Comparison of ENCODE assay signal across 12 cellular contexts in genomic region chr12:95385646-95386045, GRCh38.
DNase-seq lines count a peak whose midpoint lies in the region; ATAC-seq and TF ChIP-seq lines count a peak whose summit lies in the region.
"Had no signal": no experiment of that assay in that cellular context is flagged by ENCODE, and none has a peak within 500 bp of the region (broad histone marks: within the 10 kb centered on the region; RNA-seq: fewer than 3 reads in every experiment).

No MANE protein-coding gene starts in this region.

- TF ChIP-seq CTCF in cardiac fibroblast (IDR thresholded peaks at IDR 0.05; ENCODE audit: low read depth, low read length): no peak
- no peak for TF ChIP-seq CTCF in thoracic aorta (IDR thresholded peaks at IDR 0.05)
- TF ChIP-seq CTCF in osteocyte (IDR thresholded peaks at IDR 0.05): no peak

- DNase-seq in HUDEP-2 (lab: John Stamatoyannopoulos, UW; ENCODE audit: unreplicated experiment in 76 of 76) (peak in 39 of 76 experiments; percentile 7 to 74 (median 28)), cardiac fibroblast (ENCODE audit: low read depth in 2 of 2) (peak; percentile 49 to 70), thoracic aorta (ENCODE audit: low spot score) (no peak), hypothalamus (lab: John Stamatoyannopoulos, UW) (no peak), osteocyte (ENCODE audit: extremely low spot score, unreplicated experiment) (no peak), COLO668 (lab: John Stamatoyannopoulos, UW; ENCODE audit: unreplicated experiment) (no peak)
- DNase-seq: central memory CD4-positive, alpha-beta T cell; NCI-H1092; stimulated activated CD4-positive, alpha-beta T cell treated with anti-CD3 and anti-CD28 coated beads, Interleukin-15, amount 100 ng/mL, for 24 hours had no signal

- H3K36me3 Mint-ChIP-seq in osteocyte (ENCODE audit: unreplicated experiment): no peaks in the 10 kb centered on the region

- H3K36me3 ChIP-seq in thoracic aorta: no peaks in the 10 kb centered on the region

- H3K9me3 Mint-ChIP-seq in osteocyte (ENCODE audit: unreplicated experiment): no peaks in the 10 kb centered on the region

- H3K27ac ChIP-seq in layer of hippocampus (ENCODE audit: low read depth, low read length): peak overlapping the region; percentile 69
- peak overlapping the region; percentile 92 to 98 for H3K27ac ChIP-seq in thoracic aorta
- H3K27ac ChIP-seq: SK-N-MC had no signal

- ATAC-seq in thoracic aorta (ENCODE audit: insufficient number of reproducible peaks, low FRiP score, low read depth) (no peak), HG02763 (IDR thresholded peaks at IDR 0.05; ENCODE audit: unreplicated experiment) (no peak)

- no peaks in the 10 kb centered on the region for H3K27me3 ChIP-seq in layer of hippocampus (ENCODE audit: control insufficient read depth, insufficient read depth, low read length)
- no peaks in the 10 kb centered on the region for H3K27me3 ChIP-seq in thoracic aorta (replicated peaks; ENCODE audit: insufficient read depth)

- H3K4me1 Mint-ChIP-seq in osteocyte (ENCODE audit: unreplicated experiment): peaks cover 7% of the 10 kb centered on the region

- peak overlapping the region; percentile 30 to 36 for H3K4me3 ChIP-seq in cardiac fibroblast (replicated peaks in 1 of 2; ENCODE audit: low read depth in 2 of 2, low read length in 2 of 2)
- peak overlapping the region; percentile 80 for H3K4me3 ChIP-seq in thoracic aorta
- H3K4me3 ChIP-seq: SK-N-MC had no signal

- peaks cover 13 to 39% of the 10 kb centered on the region in 2 donors for H3K4me1 ChIP-seq in thoracic aorta (ENCODE audit: control insufficient read depth in 1 of 2, low read depth in 2 of 2)

- H3K4me3 Mint-ChIP-seq in osteocyte (ENCODE audit: unreplicated experiment): no peak overlapping the region

- H3K9me3 ChIP-seq in thoracic aorta: no peaks in the 10 kb centered on the region

- no peak overlapping the region for H3K27ac Mint-ChIP-seq in osteocyte (ENCODE audit: unreplicated experiment)

- peaks cover 24% of the 10 kb centered on the region for H3K27me3 Mint-ChIP-seq in osteocyte (ENCODE audit: unreplicated experiment)

Comparison
In these comparisons a context has a peak if more than half of its experiments do, and no peak if none do; other contexts are left out.
1. DNase-seq: peak in HUDEP-2 (39 of 76) and cardiac fibroblast (2 of 2); none in thoracic aorta (single experiment), hypothalamus (0 of 51), osteocyte (single experiment) and COLO668 (single experiment).